Comparison of ENCODE assay signal across 18 cellular contexts in the genomic region with DNA sequence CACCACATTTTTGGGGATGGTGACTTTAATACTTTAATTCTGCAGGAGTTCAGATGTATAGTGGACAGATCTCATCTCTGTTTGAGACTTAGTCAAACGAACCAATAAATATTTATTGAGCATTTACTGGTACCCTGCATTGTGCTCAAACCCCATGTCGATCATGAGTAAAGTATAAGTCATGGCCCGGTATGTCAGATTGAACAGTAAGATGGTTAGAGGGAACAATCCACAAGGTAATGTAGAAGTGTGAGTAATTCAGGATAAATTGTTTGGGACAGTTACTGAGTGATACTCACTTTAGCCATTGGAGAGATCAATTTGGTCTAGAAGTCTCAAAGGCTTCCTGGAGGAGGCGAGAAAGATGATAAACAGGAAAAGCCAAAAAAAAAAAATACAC. TPM values are rescaled to one million over a fixed set of nuclear protein-coding genes. Genes with fewer than 3 reads are reported as not detected.
DNase-seq lines count a peak whose midpoint lies in the region; ATAC-seq, FAIRE-seq and TF ChIP-seq lines count a peak whose summit lies in the region.
"Had no signal": no experiment of that assay in that cellular context is flagged by ENCODE, and none has a peak within 500 bp of the region (broad histone marks: within the 10 kb centered on the region; RNA-seq: fewer than 3 reads in every experiment).

No MANE protein-coding gene starts in this region.

- intact Hi-C loops in HepG2 (cut with micrococcal nuclease; ENCODE audit: unreplicated experiment) (no loop called here), right lobe of liver (cut with DNase I) (no loop called here), Right ventricle myocardium superior (cut with DNase I) (no loop called here), lower leg skin (cut with DNase I; ENCODE audit: low total_unique reads) (no loop called here)

- WGBS in HepG2 (ENCODE audit: low lambda C conversion rate): 82% methylated on average over 4 of the region's 4 CpGs
- 77% methylated on average over 3 of the region's 4 CpGs for WGBS in right lobe of liver (ENCODE audit: insufficient coverage, low coverage, low lambda C conversion rate, missing lambda C conversion rate)
- WGBS in lower leg skin, 2 donors: 90 to 94% methylated on average over 4 of the region's 4 CpGs

- DNase-seq in HepG2 (ENCODE audit: low spot score) (no peak), right lobe of liver (no peak), keratinocyte (ENCODE audit: low read depth, low spot score) (no peak), Right ventricle myocardium superior (no peak), NCI-H226 (no peak), lower leg skin (ENCODE audit: low spot score in 2 of 2) (no peak), ureter (ENCODE audit: low spot score) (no peak)
- DNase-seq: 8988T; ACHN; Calu3; CD4-positive, CD25-positive, alpha-beta regulatory T cell; DMS 273 treated with DMSO at 0.1 percent for 48 hours had no signal

- ATAC-seq in HepG2 (no peak), right lobe of liver (no peak), Right ventricle myocardium superior (ENCODE audit: poor library complexity) (no peak)
- ATAC-seq: GM12878, HCT116 had no signal

- H4K20me1 ChIP-seq in HepG2 (ENCODE audit: insufficient read depth, low read length): no peaks in the 10 kb centered on the region
- no peaks in the 10 kb centered on the region for H4K20me1 ChIP-seq in keratinocyte (ENCODE audit: control insufficient read depth, extremely low read depth, insufficient read depth, low read length)
- H4K20me1 ChIP-seq: BLaER1 treated with 17β-estradiol and CSF1 and Interleukin-3, amounts not matched to agents 10 nM and 100 nM had no signal

- POLR2A ChIA-PET in HepG2 (lab: Yijun Ruan, JAX): no interaction called here

- in situ Hi-C loops in HepG2 (cut with HindIII; ENCODE audit: extremely low pct_ligation_motif_present, low pct_unique_long_range_greater_than_20kb): no loop called here

- H3K4me2 ChIP-seq in HepG2 (ENCODE audit: low read depth, low read length) (peak overlapping the region; percentile 68), keratinocyte (ENCODE audit: control insufficient read depth, extremely low read depth, insufficient read depth, low read depth, low read length) (no peak overlapping the region)
- H3K4me2 ChIP-seq: BLaER1 treated with 17β-estradiol and CSF1 and Interleukin-3, amounts not matched to agents 10 nM and 100 nM had no signal

- peaks cover 68% of the 10 kb centered on the region for H3K4me1 ChIP-seq in HepG2 (ENCODE audit: insufficient read depth, low read length)
- no peaks in the 10 kb centered on the region for H3K4me1 ChIP-seq in right lobe of liver
- no peaks in the 10 kb centered on the region for H3K4me1 ChIP-seq in keratinocyte (ENCODE audit: control insufficient read depth, extremely low read depth, insufficient read depth, low read length)
- H3K4me1 ChIP-seq in subcutaneous abdominal adipose tissue (ENCODE audit: control insufficient read depth in 5 of 5, insufficient read depth in 5 of 5, low read length in 5 of 5): peaks cover 0 to 39% (median 30%) of the 10 kb centered on the region in 5 donors

- dilution Hi-C loops in keratinocyte (cut with MboI; ENCODE audit: extremely low pct_ligation_motif_present, low sequenced_read_pairs): no loop called here

- no peaks in the 10 kb centered on the region for H3K9me1 ChIP-seq in keratinocyte (ENCODE audit: control insufficient read depth, extremely low read depth, insufficient read depth, low read length)

- CTCF ChIA-PET in HepG2 (lab: Yijun Ruan, JAX; ENCODE audit: low intra/inter-chr PET ratio, low total read pairs): no interaction called here

- no peaks in the 10 kb centered on the region; a peak in 1 of 5 replicates for H3K36me3 ChIP-seq in HepG2 (replicated peaks in 1 of 2; ENCODE audit: control insufficient read depth in 1 of 2, insufficient read depth in 2 of 2, low read length in 2 of 2)
- no peaks in the 10 kb centered on the region for H3K36me3 ChIP-seq in right lobe of liver
- no peaks in the 10 kb centered on the region for H3K36me3 ChIP-seq in keratinocyte (ENCODE audit: control insufficient read depth in 2 of 2, extremely low read depth in 1 of 2, insufficient read depth in 2 of 2, low read length in 2 of 2)
- H3K36me3 ChIP-seq in subcutaneous abdominal adipose tissue (ENCODE audit: control insufficient read depth in 5 of 5, insufficient read depth in 5 of 5, low read length in 5 of 5): no peaks in the 10 kb centered on the region
- H3K36me3 ChIP-seq: BLaER1 treated with 17β-estradiol and CSF1 and Interleukin-3, amounts not matched to agents 10 nM and 100 nM had no signal

- TF ChIP-seq CTCF in HepG2 (CRISPR knock-in tag; IDR thresholded peaks at IDR 0.05): no peak
- TF ChIP-seq CTCF in right lobe of liver (IDR thresholded peaks at IDR 0.05): no peak
- TF ChIP-seq CTCF in keratinocyte (optimal IDR thresholded peaks at IDR 0.05 in 1 of 3, IDR thresholded peaks at IDR 0.05 in 1 of 3, conservative IDR thresholded peaks at IDR 0.05 in 1 of 3; ENCODE audit: extremely low read depth in 1 of 3, insufficient read depth in 2 of 3, low read length in 3 of 3): no peak
- no peak for TF ChIP-seq CTCF in lower leg skin (IDR thresholded peaks at IDR 0.05)

- TF ChIP-seq POLR2A in HepG2 (IDR thresholded peaks at IDR 0.05; ENCODE audit: insufficient read depth in 1 of 2, low read depth in 2 of 2, low read length in 2 of 2): no peak
- no peak for TF ChIP-seq POLR2A in right lobe of liver (IDR thresholded peaks at IDR 0.05)
- no peak for TF ChIP-seq POLR2A in lower leg skin (IDR thresholded peaks at IDR 0.05)

- H3K9ac ChIP-seq in HepG2 (ENCODE audit: insufficient read depth, low read depth, low read length) (no peak overlapping the region), keratinocyte (ENCODE audit: control insufficient read depth, extremely low read depth, insufficient read depth, low read length) (no peak overlapping the region), subcutaneous abdominal adipose tissue (ENCODE audit: low read length in 5 of 5) (no peak overlapping the region)
- H3K9ac ChIP-seq: BLaER1 treated with 17β-estradiol and CSF1 and Interleukin-3, amounts not matched to agents 10 nM and 100 nM had no signal

- H3K79me2 ChIP-seq in HepG2 (ENCODE audit: insufficient read depth, low read length) (peaks cover 4% of the 10 kb centered on the region), keratinocyte (ENCODE audit: control insufficient read depth, insufficient read depth, low read length) (no peaks in the 10 kb centered on the region)

- no peaks in the 10 kb centered on the region for H3K27me3 ChIP-seq in HepG2 (ENCODE audit: control insufficient read depth in 1 of 2, insufficient read depth in 2 of 2, low read length in 2 of 2)
- no peaks in the 10 kb centered on the region for H3K27me3 ChIP-seq in right lobe of liver
- no peaks in the 10 kb centered on the region for H3K27me3 ChIP-seq in keratinocyte (ENCODE audit: control insufficient read depth, extremely low read depth, insufficient read depth, low read length)
- no peaks in the 10 kb centered on the region for H3K27me3 ChIP-seq in subcutaneous abdominal adipose tissue (ENCODE audit: control insufficient read depth in 5 of 5, insufficient read depth in 4 of 5, low read length in 5 of 5)
- H3K27me3 ChIP-seq: BLaER1 treated with 17β-estradiol and CSF1 and Interleukin-3, amounts not matched to agents 10 nM and 100 nM had no signal

- H3K9me3 ChIP-seq in HepG2 (ENCODE audit: low read length): no peaks in the 10 kb centered on the region
- H3K9me3 ChIP-seq in right lobe of liver: no peaks in the 10 kb centered on the region
- no peaks in the 10 kb centered on the region for H3K9me3 ChIP-seq in keratinocyte (ENCODE audit: control insufficient read depth, low read depth, low read length)
- H3K9me3 ChIP-seq in subcutaneous abdominal adipose tissue (ENCODE audit: control insufficient read depth in 5 of 5, low read length in 5 of 5): no peaks in the 10 kb centered on the region
- H3K9me3 ChIP-seq: BLaER1 treated with 17β-estradiol and CSF1 and Interleukin-3, amounts not matched to agents 10 nM and 100 nM had no signal

- H3K27ac ChIP-seq in HepG2 (ENCODE audit: extremely low read length, insufficient read depth, low read length) (peak overlapping the region; percentile 69), right lobe of liver (no peak overlapping the region), keratinocyte (ENCODE audit: control insufficient read depth, insufficient read depth, low read length) (no peak overlapping the region), subcutaneous abdominal adipose tissue (ENCODE audit: low read depth, low read length) (peak overlapping the region; percentile 91)
- H3K27ac ChIP-seq: BLaER1 treated with 17β-estradiol and CSF1 and Interleukin-3, amounts not matched to agents 10 nM and 100 nM had no signal

- H2AFZ ChIP-seq in HepG2 (ENCODE audit: low read length): no peak overlapping the region
- no peak overlapping the region for H2AFZ ChIP-seq in keratinocyte (ENCODE audit: control insufficient read depth, low read length)

- FAIRE-seq in HepG2 (lab: Jason Lieb, UNC) (no peak), keratinocyte (lab: Jason Lieb, UNC) (peak; percentile 43)
- FAIRE-seq: GM12878, GM18507, H54 had no signal

- BruUV-seq in HepG2 (replicated peaks; lab: Mats Ljungman, UMichigan): no TSS peak

- H3K4me3 ChIP-seq in HepG2 (replicated peaks in 1 of 3; ENCODE audit: insufficient read depth in 1 of 3, low read depth in 2 of 3, low read length in 3 of 3) (no peak overlapping the region), right lobe of liver (no peak overlapping the region), keratinocyte (ENCODE audit: control insufficient read depth in 2 of 3, extremely low read depth in 1 of 3, insufficient read depth in 2 of 3, low read depth in 1 of 3, low read length in 3 of 3) (no peak overlapping the region), subcutaneous abdominal adipose tissue (ENCODE audit: low read depth in 1 of 5, low read length in 5 of 5) (no peak overlapping the region), lower leg skin (ENCODE audit: low read depth, poor library complexity, severe bottlenecking) (no peak overlapping the region)
- H3K4me3 ChIP-seq: BLaER1 treated with 17β-estradiol and CSF1 and Interleukin-3, amounts not matched to agents 10 nM and 100 nM; GM12878 had no signal

- no peak for TF ChIP-seq RAD21 in HepG2 (CRISPR knock-in tag; IDR thresholded peaks at IDR 0.05)

- TF ChIP-seq EP300 in HepG2 (IDR thresholded peaks at IDR 0.05; ENCODE audit: low read depth in 2 of 2, low read length in 2 of 2): no peak
- no peak for TF ChIP-seq EP300 in HepG2 (CRISPR knock-in tag; IDR thresholded peaks at IDR 0.05; ENCODE audit: borderline replicate concordance)

RNA-seq across cellular contexts. Expression of a gene that starts 40.2 kb away (rescaled TPM):
- 13.7 and 14.7 TPM in 2 replicates for total RNA-seq in HepG2 (2016; rRNA removed; fragmentation: Illumina TruSeq; extraction: Trizol)
- total RNA-seq in HepG2 (2016; cell fraction: cytosol; rRNA removed; fragmentation: Illumina TruSeq; extraction: Trizol; ENCODE audit: low read depth): 4.0 and 5.8 TPM in 2 replicates
- 13.6 and 14.7 TPM in 2 replicates for total RNA-seq in HepG2 (2016; cell fraction: insoluble cytoplasmic fraction; rRNA removed; fragmentation: Illumina TruSeq; extraction: Trizol)
- 6.9 and 9.1 TPM in 2 replicates for total RNA-seq in HepG2 (2016; cell fraction: membrane; rRNA removed; fragmentation: Illumina TruSeq; extraction: Trizol)
- 16.4 and 20.9 TPM in 2 replicates for total RNA-seq in HepG2 (2016; cell fraction: nucleus; rRNA removed; fragmentation: Illumina TruSeq; extraction: Trizol)
- 3.3 TPM in 2 replicates for polyA plus RNA-seq in HepG2 (2011; rRNA removed)
- 2.4 and 3.3 TPM in 2 replicates for polyA plus RNA-seq in HepG2 (2011; cell fraction: cytosol; rRNA removed)
- 5.7 and 8.0 TPM in 2 replicates for polyA plus RNA-seq in HepG2 (2011; cell fraction: nucleus; rRNA removed)
- polyA plus RNA-seq in HepG2 (2012): 2.9 and 4.6 TPM in 2 replicates
- polyA plus RNA-seq in HepG2 (2016; cell fraction: cytosol; fragmentation: Illumina TruSeq; extraction: Trizol; ENCODE audit: low read depth): 1.0 and 1.7 TPM in 2 replicates
- polyA plus RNA-seq in HepG2 (2016; cell fraction: insoluble cytoplasmic fraction; fragmentation: Illumina TruSeq; extraction: Trizol; ENCODE audit: low read depth): 8.1 and 11.4 TPM in 2 replicates
- 1.0 and 1.5 TPM in 2 replicates for polyA plus RNA-seq in HepG2 (2016; cell fraction: membrane; fragmentation: Illumina TruSeq; extraction: Trizol; ENCODE audit: low read depth)
- polyA plus RNA-seq in HepG2 (2016; cell fraction: nucleus; fragmentation: Illumina TruSeq; extraction: Trizol; ENCODE audit: insufficient read depth, low read depth): 11.2 and 12.2 TPM in 2 replicates
- 16.4 and 19.3 TPM in 2 replicates for polyA minus RNA-seq in HepG2 (2011; rRNA and poly(A)+ RNA removed; ENCODE audit: low replicate concordance)
- polyA minus RNA-seq in HepG2 (2011; cell fraction: cytosol; rRNA and poly(A)+ RNA removed): 8.5 and 14.2 TPM in 2 replicates
- 20.0 and 21.4 TPM in 2 replicates for polyA minus RNA-seq in HepG2 (2011; cell fraction: nucleus; rRNA and poly(A)+ RNA removed)
- total RNA-seq in right lobe of liver: 10 to 100 TPM in 3 of 6 experiments, 1 to 10 TPM in 3; 3.7 to 24.4 (median 9.7) TPM
- 6.4 to 12.1 TPM (median 8.1 TPM) in 3 replicates for polyA plus RNA-seq in keratinocyte
- polyA plus RNA-seq in keratinocyte (2011; ENCODE audit: low read depth): 1.6 TPM
- polyA plus RNA-seq in keratinocyte (2011; cell fraction: cytosol; rRNA removed): 6.0 and 8.0 TPM in 2 replicates
- 13.2 and 16.2 TPM in 2 replicates for polyA plus RNA-seq in keratinocyte (2011; cell fraction: nucleus; rRNA removed)
- 1.2 and 9.8 TPM in 2 replicates for polyA plus RNA-seq in keratinocyte (2012; ENCODE audit: low replicate concordance)
- 20.0 to 28.4 TPM (median 22.8 TPM) in 3 replicates for polyA minus RNA-seq in keratinocyte
- polyA minus RNA-seq in keratinocyte (2011; cell fraction: cytosol; rRNA and poly(A)+ RNA removed): 10.6 TPM
- polyA minus RNA-seq in keratinocyte (2011; cell fraction: nucleus; rRNA and poly(A)+ RNA removed): 17.5 and 27.5 TPM in 2 replicates
- 40.2 TPM for total RNA-seq in Right ventricle myocardium superior
- 10 to 100 TPM in 2 of 4 donors, 1 to 10 TPM in 2; 6.2 to 20.1 (median 13.0) TPM for total RNA-seq in lower leg skin
- total RNA-seq in ureter: 30.7 TPM

Comparison
In these comparisons a context has a peak if more than half of its experiments do, and no peak if none do; other contexts are left out.
1. H3K27ac ChIP-seq: peak in HepG2 (single experiment) and subcutaneous abdominal adipose tissue (single experiment); none in right lobe of liver (0 of 3) and keratinocyte (single experiment).